In the genomic region with DNA sequence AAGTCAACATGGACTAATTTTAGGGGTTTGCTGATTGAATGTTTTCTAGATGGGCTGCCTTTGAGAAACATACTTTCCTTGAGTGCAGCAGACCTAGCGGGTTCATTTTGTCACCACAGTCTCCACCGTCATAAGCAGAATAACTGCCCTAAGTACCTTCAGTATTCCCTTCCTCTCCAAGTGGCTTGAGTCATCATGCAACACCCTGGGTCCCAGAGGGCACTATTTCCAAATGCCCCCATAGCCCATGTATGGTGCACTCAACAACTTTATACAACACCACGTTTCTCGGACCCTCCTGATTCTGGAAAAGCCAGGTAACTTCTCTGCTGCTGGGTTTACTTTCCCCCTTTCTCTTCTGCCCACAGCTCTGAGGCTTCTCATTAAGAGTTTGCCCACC, we compare ENCODE assay signal across 8 cellular contexts.
"Had no signal": no experiment of that assay in that cellular context is flagged by ENCODE, and none has a peak within 500 bp of the region (broad histone marks: within the 10 kb centered on the region; RNA-seq: fewer than 3 reads in every experiment).

No MANE protein-coding gene starts in this region.

- H3K27ac Mint-ChIP-seq: GM23338, H9, HFFc6 had no signal

- DNase-seq: GM23248, GOT3, H7, H9, HCEC 1CT, HFFc6 had no signal

- H2AFZ ChIP-seq: GM23248, GM23338 had no signal

- H3K4me3 Mint-ChIP-seq: GM23338, H9, HFFc6 had no signal

- H3K9me3 ChIP-seq: HAP-1 had no signal

- H3K4me1 Mint-ChIP-seq: GM23338, H9 had no signal

- H3K9ac ChIP-seq: GM23248 had no signal

- H3K36me3 ChIP-seq: HAP-1 had no signal

- H3K9me3 Mint-ChIP-seq: GM23338, H9, HFFc6 had no signal

- H3K4me3 ChIP-seq: GM23248, GM23338, HAP-1 had no signal

- H3K4me2 ChIP-seq: GM23338 had no signal

- H3K27ac ChIP-seq: GM23248 had no signal
